1 cellular context compared by ENCODE assay signal in the genomic region with DNA sequence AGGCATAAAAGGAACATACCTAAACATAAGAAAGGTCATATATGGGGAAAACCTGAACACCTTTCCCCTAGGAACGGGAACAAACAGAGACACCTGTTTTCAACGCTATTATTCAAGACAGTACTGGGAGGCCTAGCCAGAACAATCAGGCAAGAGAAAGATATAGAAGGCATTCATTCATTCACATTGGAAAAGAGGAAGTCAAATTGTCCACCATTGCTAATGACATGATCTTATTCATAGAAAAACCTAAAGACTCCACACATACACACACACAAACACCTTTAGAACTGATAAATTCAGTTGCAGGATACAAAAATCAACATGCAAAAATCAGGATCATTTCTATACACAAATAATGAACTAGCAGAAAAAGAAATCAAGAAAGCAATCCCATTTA.
TF ChIP-seq lines count a peak whose summit lies in the region.

No MANE protein-coding gene starts in this region.

TF ChIP-seq in GM12878, 131 proteins besides CTCF, POLR2A, EP300 and RAD21 (continued from another document):
- TF ChIP-seq SPI1 (IDR thresholded peaks at IDR 0.05; ENCODE audit: borderline replicate concordance, insufficient read depth, low read depth, low read length) (peak; percentile 42; the same call in 1 of the 2 replicates), ZNF24 (IDR thresholded peaks at IDR 0.05) (0 out of 2 replicates have a peak, but pooled peaks have one; percentile 24)
TF ChIP-seq in GM12878: peak in this region for 2.
